In the genomic region with DNA sequence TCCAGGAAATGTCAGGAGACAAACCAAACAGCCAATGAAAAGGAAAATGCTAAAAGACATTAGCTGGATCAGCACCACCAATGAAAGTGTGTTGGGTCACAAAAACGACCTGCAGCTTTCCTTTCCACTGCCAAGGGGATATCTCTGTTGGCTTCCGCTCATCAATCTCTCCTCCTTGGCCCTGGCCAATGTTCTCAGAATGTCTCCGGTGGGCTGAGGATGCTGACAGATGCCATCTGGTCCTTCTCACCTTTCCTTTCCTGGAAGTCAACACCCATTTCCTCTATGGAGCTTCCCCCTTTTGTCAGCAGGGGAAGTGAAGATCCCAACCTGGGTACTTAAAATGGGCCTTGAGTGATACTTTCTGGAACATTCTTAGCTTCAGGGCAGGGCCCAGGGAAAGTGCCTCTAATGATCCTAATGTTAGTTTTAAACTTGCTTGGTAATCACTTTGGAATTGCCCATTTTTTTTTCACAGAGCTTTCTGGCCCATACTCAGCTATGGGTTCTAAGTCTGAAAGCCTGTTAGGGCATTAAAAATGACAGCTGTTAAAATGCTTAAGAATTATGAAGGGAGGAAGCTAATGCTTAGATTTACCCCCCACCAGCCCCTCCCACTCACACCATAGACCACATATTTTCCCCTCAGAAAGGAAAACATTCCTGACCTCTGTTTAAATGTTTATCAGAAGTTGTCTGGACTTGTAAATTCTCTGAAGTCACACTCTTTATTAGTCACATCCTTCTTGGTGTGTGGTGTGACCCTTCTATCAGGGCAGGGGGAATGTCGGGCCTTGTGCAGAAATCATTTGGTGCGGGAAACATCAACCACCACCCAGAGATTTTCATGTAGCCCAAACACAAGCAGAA, we compare ENCODE assay signal across 10 cellular contexts. TPM values are rescaled to one million over a fixed set of nuclear protein-coding genes. Genes with fewer than 3 reads are reported as not detected.
DNase-seq lines count a peak whose midpoint lies in the region; ATAC-seq, FAIRE-seq and TF ChIP-seq lines count a peak whose summit lies in the region.
"Had no signal": no experiment of that assay in that cellular context is flagged by ENCODE, and none has a peak within 500 bp of the region (broad histone marks: within the 10 kb centered on the region; RNA-seq: fewer than 3 reads in every experiment).

No MANE protein-coding gene starts in this region.

- ATAC-seq in right cardiac atrium: peak; percentile 47 to 87
- no peak for ATAC-seq in HG03521 (IDR thresholded peaks at IDR 0.05; ENCODE audit: unreplicated experiment)
- ATAC-seq: GM12878; stimulated activated memory B cell treated with anti-CD40 and anti-IgM and Interleukin-4, amounts not matched to agents 10 μg/mL and 1 μg/mL and 100 μg/mL, for 72 hours had no signal

- TF ChIP-seq CTCF in astrocyte of the cerebellum (IDR thresholded peaks at IDR 0.05; ENCODE audit: low read depth, low read length, missing control alignments): no peak

- H3F3A ChIP-seq in GM23248 (ENCODE audit: insufficient read depth): peaks cover 46% of the 10 kb centered on the region

- H3K79me2 ChIP-seq in GM23248 (ENCODE audit: insufficient read depth): peaks cover 14% of the 10 kb centered on the region; the same call in 1 of the 2 replicates

- H3K4me1 ChIP-seq in GM23248 (ENCODE audit: insufficient read depth): peaks cover 42% of the 10 kb centered on the region
- peaks cover 13% of the 10 kb centered on the region for H3K4me1 ChIP-seq in right cardiac atrium (ENCODE audit: control insufficient read depth, insufficient read depth, low read length)

- 0 out of 2 replicates have a peak, but pooled peaks cover 4% of the 10 kb centered on the region for H3K36me3 ChIP-seq in GM23248 (ENCODE audit: low read depth)

- in situ Hi-C loops in GM23248 (cut with MboI): no loop called here
- in situ Hi-C loops in astrocyte of the cerebellum (cut with HindIII; ENCODE audit: low sequenced_read_pairs): no loop called here

- FAIRE-seq in frontal cortex (lab: Jason Lieb, UNC): no peak
- FAIRE-seq: GM12878 had no signal

- no peaks in the 10 kb centered on the region for H3K9me3 ChIP-seq in GM23248 (ENCODE audit: low read depth)
- no peaks in the 10 kb centered on the region for H3K9me3 ChIP-seq in right cardiac atrium (ENCODE audit: control insufficient read depth, low read length)

- peak overlapping the region; percentile 49 for H2AFZ ChIP-seq in GM23248

- no peaks in the 10 kb centered on the region for H3K27me3 ChIP-seq in GM23248 (replicated peaks; ENCODE audit: insufficient read depth)
- no peaks in the 10 kb centered on the region for H3K27me3 ChIP-seq in right cardiac atrium (ENCODE audit: control insufficient read depth, insufficient read depth)

- 51 to 55% methylated on average over 5 of the region's 5 CpGs for WGBS in GM23248 (ENCODE audit: low coverage in 1 of 2, low lambda C conversion rate in 2 of 2, missing lambda C conversion rate in 2 of 2), 2 experiments
- WGBS in right cardiac atrium: 34% methylated on average over 5 of the region's 5 CpGs

- DNase-seq in GM23248 (peak; percentile 83), astrocyte of the cerebellum (ENCODE audit: low read depth) (peak; percentile 86), right cardiac atrium (peak in 2 of 3 donors; percentile 28 to 37), skeletal muscle cell (ENCODE audit: low read depth) (peak; percentile 89), frontal cortex (ENCODE audit: low spot score in 2 of 2) (no peak), head of caudate nucleus (no peak)
- no peak for DNase-seq in activated naive CD4-positive, alpha-beta T cell treated with Interleukin-2 at 50 U/mL for 16 hours

- H3K4me2 ChIP-seq in GM23248 (ENCODE audit: unreplicated experiment): peak overlapping the region; percentile 62

- H3K9me2 ChIP-seq in GM23248 (ENCODE audit: insufficient read depth): no peaks in the 10 kb centered on the region

- H3K9ac ChIP-seq in GM23248: peak overlapping the region; percentile 55

- no peaks in the 10 kb centered on the region for H4K20me1 ChIP-seq in GM23248 (ENCODE audit: insufficient read depth)

- no peak overlapping the region for H3K4me3 ChIP-seq in GM23248
- no peak overlapping the region for H3K4me3 ChIP-seq in astrocyte of the cerebellum (ENCODE audit: low read depth, low read length)
- no peak overlapping the region for H3K4me3 ChIP-seq in right cardiac atrium (ENCODE audit: low read length)
- no peak overlapping the region for H3K4me3 ChIP-seq in skeletal muscle cell (ENCODE audit: low read depth, low read length)
- H3K4me3 ChIP-seq: GM12878 had no signal

- H3K27ac ChIP-seq in GM23248: peak overlapping the region; percentile 80
- H3K27ac ChIP-seq in right cardiac atrium (ENCODE audit: low read length): peak overlapping the region; percentile 43

- intact Hi-C loops in right cardiac atrium (cut with DNase I): no loop called here
- intact Hi-C loops in head of caudate nucleus (cut with DNase I): no loop called here

RNA-seq across cellular contexts. Expression of gene IGFBP7, which starts 29.2 kb away (rescaled TPM):
- 949 and 951 TPM in 2 replicates for total RNA-seq in GM23248 (2014; rRNA removed; shearing (Covaris generic))
- polyA plus RNA-seq in GM23248 (2016; fragmentation: Nextera tagmentation; extraction: Ambion mirVana) (1,347 and 1,359 TPM in 2 replicates), right cardiac atrium (809 TPM)
- total RNA-seq in right cardiac atrium (100 to 1,000 TPM; 813 to 983 (median 905) TPM), frontal cortex (26.1 TPM)

Comparison
In these comparisons a context has a peak if more than half of its experiments do, and no peak if none do; other contexts are left out.
1. DNase-seq: peak in GM23248 (single experiment), astrocyte of the cerebellum (single experiment), right cardiac atrium (2 of 3) and skeletal muscle cell (single experiment); none in frontal cortex (0 of 2), activated naive CD4-positive, alpha-beta T cell treated with Interleukin-2 at 50 U/mL for 16 hours (single experiment) and head of caudate nucleus (0 of 42).
2. RNA of gene IGFBP7, which starts 29.2 kb away (total RNA-seq): 813 to 983 TPM in right cardiac atrium and 949 to 951 TPM in GM23248; 26.1 TPM in frontal cortex (single experiment); every median in the first group is over 10 times any median in the second.